In the genomic region with DNA sequence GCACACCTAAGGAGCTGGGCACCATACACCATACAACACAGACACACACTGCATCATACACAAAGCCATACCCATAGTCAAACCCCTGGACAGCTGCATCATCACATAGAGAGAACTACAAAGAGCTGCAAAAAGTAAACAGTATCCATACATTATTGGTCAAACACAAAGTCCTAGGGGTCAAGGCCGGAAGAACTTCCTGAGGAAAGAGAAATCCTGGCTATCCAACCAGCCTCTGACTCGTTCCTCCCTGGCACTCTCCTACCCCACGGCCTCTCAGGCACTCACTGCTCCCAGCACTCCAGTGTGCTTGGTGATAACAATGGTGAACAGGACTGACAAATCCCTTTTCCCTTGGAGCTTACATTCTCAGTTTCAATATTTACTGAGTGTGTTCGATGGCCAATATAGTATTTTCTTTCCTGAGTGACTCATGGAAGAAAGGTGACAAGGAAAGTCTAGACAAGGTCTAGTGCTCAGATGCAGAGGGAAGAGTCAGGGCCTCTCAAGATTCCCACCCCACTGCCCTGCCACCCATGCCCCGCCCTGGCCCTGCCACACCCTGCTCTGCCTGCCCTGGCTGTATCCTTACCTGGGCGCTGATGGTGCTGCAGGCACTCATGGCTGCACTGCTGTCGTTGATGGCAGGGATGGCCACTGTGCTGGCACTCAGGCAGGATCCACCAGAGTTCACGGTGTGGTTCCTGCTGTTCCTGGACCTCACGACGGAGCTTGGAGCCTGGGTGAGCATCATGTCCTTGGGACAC, we compare ENCODE assay signal across 18 cellular contexts. TPM values are rescaled to one million over a fixed set of nuclear protein-coding genes. Genes with fewer than 3 reads are reported as not detected.
A peak's percentile ranks its signal among the peaks of the same experiment; 100 is the strongest.
DNase-seq lines count a peak whose midpoint lies in the region; ATAC-seq and TF ChIP-seq lines count a peak whose summit lies in the region.
"Had no signal": no experiment of that assay in that cellular context is flagged by ENCODE, and none has a peak within 500 bp of the region (broad histone marks: within the 10 kb centered on the region; RNA-seq: fewer than 3 reads in every experiment).

No MANE protein-coding gene starts in this region.

- intact Hi-C loops in PC-3 (cut with micrococcal nuclease): no loop called here
- intact Hi-C loops in posterior vena cava (cut with DNase I): no loop called here

- H3F3A ChIP-seq in PC-3 (ENCODE audit: low read length, unreplicated experiment): peaks cover 6% of the 10 kb centered on the region

- no peak overlapping the region for H2AFZ ChIP-seq in PC-3 (ENCODE audit: low read length)

- H3K4me2 ChIP-seq in PC-3 (ENCODE audit: low read length): peak overlapping the region; percentile 48

- DNase-seq in PC-3: peak; percentile 87
- peak; percentile 7 for DNase-seq in kidney tubule cell (ENCODE audit: low spot score)
- peak; percentile 67 for DNase-seq in posterior vena cava (ENCODE audit: low spot score)
- no peak for DNase-seq in SHP77 treated with DMSO at 0.1 percent for 48 hours (lab: John Stamatoyannopoulos, UW)
- no peak for DNase-seq in activated CD8-positive, alpha-beta memory T cell treated with anti-CD3 and anti-CD28 coated beads, Interleukin-2, amount 50 U/mL, for 48 hours
- no peak for DNase-seq in OCI-M2 (lab: John Stamatoyannopoulos, UW; ENCODE audit: unreplicated experiment)
- no peak for DNase-seq in NCI-H748 treated with DMSO at 0.1 percent for 48 hours (lab: John Stamatoyannopoulos, UW)
- DNase-seq: CD4-positive, alpha-beta T cell; COR-L47; DMS 273 treated with DMSO at 0.1 percent for 48 hours; GDM1; NCI-H1105; NCI-H2029 treated with DMSO at 0.1 percent for 48 hours; NCI-H226; NCI-H524; NCI-H82 had no signal

- no peaks in the 10 kb centered on the region for H3K9me3 ChIP-seq in PC-3 (ENCODE audit: low read length)
- H3K9me3 ChIP-seq: SJSA1 had no signal

- CTCF ChIA-PET in PC-3 (lab: Charles Lee): no interaction called here

- peak overlapping the region; percentile 87 for H3K27ac ChIP-seq in PC-3 (ENCODE audit: low read length)
- H3K27ac ChIP-seq: SJSA1 had no signal

- H4K20me1 ChIP-seq in PC-3 (ENCODE audit: low read length): no peaks in the 10 kb centered on the region

- BruUV-seq in PC-3 (replicated peaks; lab: Mats Ljungman, UMichigan): no TSS peak

- no peaks in the 10 kb centered on the region for H3K36me3 ChIP-seq in PC-3 (ENCODE audit: low read depth, low read length)
- H3K36me3 ChIP-seq: SJSA1 had no signal

- peaks cover 21% of the 10 kb centered on the region for H3K27me3 ChIP-seq in PC-3 (ENCODE audit: low read length)

- H3K9me2 ChIP-seq in PC-3 (replicated peaks; ENCODE audit: low read length): no peaks in the 10 kb centered on the region

- peaks cover 28% of the 10 kb centered on the region for H3K4me1 ChIP-seq in PC-3 (ENCODE audit: insufficient read depth, low read length)
- H3K4me1 ChIP-seq: SJSA1 had no signal

- peak overlapping the region; percentile 20; the same call in 1 of the 2 replicates for H3K9ac ChIP-seq in PC-3 (ENCODE audit: low read length)

- peak; percentile 82 for ATAC-seq in PC-3

- H3K79me2 ChIP-seq in PC-3 (ENCODE audit: low read length): no peaks in the 10 kb centered on the region

- no peak for TF ChIP-seq CTCF in PC-3 (conservative IDR thresholded peaks at IDR 0.05; ENCODE audit: low read depth, low read length)

- POLR2A ChIA-PET in PC-3 (lab: Charles Lee; ENCODE audit: unreplicated experiment): no interaction called here

- H3K4me3 ChIP-seq in PC-3 (ENCODE audit: low read length): no peak overlapping the region
- H3K4me3 ChIP-seq: SJSA1 had no signal

RNA-seq across cellular contexts. Expression of a gene that starts 3.4 kb away (rescaled TPM):
- 0.17 and 0.18 TPM in 2 replicates for total RNA-seq in PC-3 (2014; rRNA removed)
- not detected for total RNA-seq in posterior vena cava
- total RNA-seq: CD4-positive, alpha-beta T cell; SJSA1 had no signal

RNA-seq across cellular contexts. Expression of a gene that starts 22.8 kb away (rescaled TPM):
- total RNA-seq in PC-3 (2014; rRNA removed): 0.07 TPM in 1 of 2 replicates, not detected in the other
- not detected for total RNA-seq in posterior vena cava
- total RNA-seq: CD4-positive, alpha-beta T cell; H4 had no signal

RNA-seq across cellular contexts. Expression of a gene that starts 44.7 kb away (rescaled TPM):
- total RNA-seq in PC-3 (2014; rRNA removed) (6.4 and 13.5 TPM in 2 replicates), posterior vena cava (not detected)
- total RNA-seq: CD4-positive, alpha-beta T cell; H4; SJSA1 had no signal

RNA-seq across cellular contexts. Expression of a gene that starts 53.0 kb away (rescaled TPM):
- total RNA-seq in PC-3 (2014; rRNA removed) (0.07 TPM in 1 of 2 replicates, not detected in the other), posterior vena cava (not detected)
- total RNA-seq: CD4-positive, alpha-beta T cell; H4; SJSA1 had no signal

Comparison
In these comparisons a context has a peak if more than half of its experiments do, and no peak if none do; other contexts are left out.
1. DNase-seq: peak in PC-3 (single experiment), kidney tubule cell (single experiment) and posterior vena cava (single experiment); none in SHP77 treated with DMSO at 0.1 percent for 48 hours (single experiment), activated CD8-positive, alpha-beta memory T cell treated with anti-CD3 and anti-CD28 coated beads, Interleukin-2, amount 50 U/mL, for 48 hours (single experiment), OCI-M2 (single experiment) and NCI-H748 treated with DMSO at 0.1 percent for 48 hours (single experiment).